ENCODE assay signal across 12 cellular contexts in the genomic region with DNA sequence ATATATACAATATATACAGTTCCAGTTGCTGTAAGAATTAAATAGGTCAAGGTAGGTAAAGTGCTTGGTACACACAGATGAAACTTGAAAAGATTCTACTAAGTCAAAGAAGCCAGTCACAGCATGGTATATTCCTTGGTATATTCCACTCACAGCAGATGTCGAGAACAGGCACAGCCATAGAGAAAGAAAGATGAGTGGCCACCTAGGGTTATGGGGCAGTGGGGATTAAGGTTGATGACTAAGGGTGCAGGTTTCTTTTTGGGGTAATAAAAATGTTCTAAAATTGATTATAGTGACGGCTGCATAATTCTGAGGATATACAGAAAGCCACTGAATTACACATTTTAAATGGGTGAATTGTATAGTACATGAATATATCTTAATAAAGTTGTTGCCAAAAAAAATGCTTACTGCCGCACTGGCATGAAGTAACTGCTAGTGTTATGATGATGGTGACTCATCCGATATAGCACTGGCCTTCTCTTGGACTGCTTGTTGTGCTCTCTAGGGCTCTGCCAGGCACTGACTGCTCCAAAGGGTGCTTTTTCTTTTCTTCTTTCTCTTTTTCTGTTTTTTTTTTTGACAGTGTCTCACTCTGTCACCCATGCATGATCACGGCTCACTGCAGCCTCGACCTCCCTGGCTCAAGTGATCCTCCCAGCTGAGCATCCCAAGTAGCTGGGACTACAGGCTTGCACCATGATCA. TPM values are rescaled to one million over a fixed set of nuclear protein-coding genes. Genes with fewer than 3 reads are reported as not detected.
A peak's percentile ranks its signal among the peaks of the same experiment; 100 is the strongest.
DNase-seq lines count a peak whose midpoint lies in the region; ATAC-seq and TF ChIP-seq lines count a peak whose summit lies in the region.
"Had no signal": no experiment of that assay in that cellular context is flagged by ENCODE, and none has a peak within 500 bp of the region (broad histone marks: within the 10 kb centered on the region; RNA-seq: fewer than 3 reads in every experiment).

No MANE protein-coding gene starts in this region.

- no peaks in the 10 kb centered on the region for H3K9me3 Mint-ChIP-seq in immature natural killer cell
- H3K9me3 Mint-ChIP-seq: activated naive CD4-positive, alpha-beta T cell treated with anti-CD3 and anti-CD28 coated beads, Interleukin-2, amount 10 ng/mL, durations not matched to agents 7 days and 5 days had no signal

- peaks cover 12 to 50% (median 14%) of the 10 kb centered on the region in 3 donors for H3K36me3 Mint-ChIP-seq in immature natural killer cell

- no peaks in the 10 kb centered on the region for H3K9me3 ChIP-seq in MG63

- peaks cover 0 to 1% (median 0%) of the 10 kb centered on the region in 3 donors for H3K27me3 Mint-ChIP-seq in immature natural killer cell (ENCODE audit: low read depth in 3 of 3)
- H3K27me3 Mint-ChIP-seq: activated naive CD4-positive, alpha-beta T cell treated with anti-CD3 and anti-CD28 coated beads, Interleukin-2, amount 10 ng/mL, durations not matched to agents 7 days and 5 days had no signal

- no peak overlapping the region for H3K27ac Mint-ChIP-seq in immature natural killer cell
- H3K27ac Mint-ChIP-seq: activated naive CD4-positive, alpha-beta T cell treated with anti-CD3 and anti-CD28 coated beads, Interleukin-2, amount 10 ng/mL, durations not matched to agents 7 days and 5 days had no signal

- ATAC-seq in HG03460 (IDR thresholded peaks at IDR 0.05; ENCODE audit: unreplicated experiment) = no peak
- ATAC-seq: GM12878 had no signal

- DNase-seq in AG09309 (ENCODE audit: low read depth) (peak; percentile 75), MG63 (peak; percentile 68), dorsolateral prefrontal cortex (peak in 1 of 10 donors; percentile 27), non-pigmented ciliary epithelial cell (ENCODE audit: low read depth) (peak; percentile 74), immature natural killer cell (no peak), Ammon's horn (ENCODE audit: low spot score) (no peak)
- no peak for DNase-seq in activated CD4-positive, CD25-positive, alpha-beta regulatory T cell (lab: John Stamatoyannopoulos, UW)
- DNase-seq: activated CD4-positive, alpha-beta T cell treated with anti-CD3 and anti-CD28 coated beads for 1 hour; activated naive CD4-positive, alpha-beta T cell treated with anti-CD3 and anti-CD28 coated beads, Interleukin-2, amount 10 ng/mL, durations not matched to agents 7 days and 5 days; effector CD8-positive, alpha-beta T cell had no signal

- H3K4me1 Mint-ChIP-seq in immature natural killer cell = no peaks in the 10 kb centered on the region
- H3K4me1 Mint-ChIP-seq: activated naive CD4-positive, alpha-beta T cell treated with anti-CD3 and anti-CD28 coated beads, Interleukin-2, amount 10 ng/mL, durations not matched to agents 7 days and 5 days had no signal

- H3K27ac ChIP-seq in dorsolateral prefrontal cortex = peak overlapping the region in 52 of 59 donors; percentile 1 to 88 (median 66)

- intact Hi-C loops in dorsolateral prefrontal cortex (cut with DNase I) = no loop called here

- H3K27me3 ChIP-seq in MG63 (no peaks in the 10 kb centered on the region), dorsolateral prefrontal cortex (no peaks in the 10 kb centered on the region)

- H3K4me3 Mint-ChIP-seq in immature natural killer cell = no peak overlapping the region
- H3K4me3 Mint-ChIP-seq: activated naive CD4-positive, alpha-beta T cell treated with anti-CD3 and anti-CD28 coated beads, Interleukin-2, amount 10 ng/mL, durations not matched to agents 7 days and 5 days had no signal

- H3K4me3 ChIP-seq in AG09309 (ENCODE audit: control insufficient read depth, low read depth, low read length) (no peak overlapping the region), MG63 (no peak overlapping the region), dorsolateral prefrontal cortex (no peak overlapping the region)
- H3K4me3 ChIP-seq: GM12878 had no signal

- H3K36me3 ChIP-seq in MG63 = peaks cover 49% of the 10 kb centered on the region

- TF ChIP-seq CTCF in AG09309 (IDR thresholded peaks at IDR 0.05; ENCODE audit: control insufficient read depth, insufficient read depth, low read depth, low read length, missing control alignments) = no peak
- no peak for TF ChIP-seq CTCF in dorsolateral prefrontal cortex (IDR thresholded peaks at IDR 0.05 in 54 of 56, conservative IDR thresholded peaks at IDR 0.05 in 2 of 56; ENCODE audit: low read depth in 1 of 56, partially characterized antibody in 56 of 56)

RNA-seq across cellular contexts. Expression of a gene that starts 23.5 kb away (rescaled TPM):
- 3.6 and 5.2 TPM in 2 replicates for total RNA-seq in MG63 (2014; rRNA removed; shearing (Covaris generic); ENCODE audit: low replicate concordance)
- 10 to 100 TPM in 95 of 120 experiments, 1 to 10 TPM in 25; 5.7 to 45.5 (median 12.8) TPM for total RNA-seq in dorsolateral prefrontal cortex
- polyA plus RNA-seq in immature natural killer cell = 1 to 10 TPM; 1.4 to 5.6 (median 1.8) TPM

RNA-seq across cellular contexts. Expression of a gene that starts 39.5 kb away (rescaled TPM):
- 0.03 and 0.81 TPM in 2 replicates for total RNA-seq in MG63 (2014; rRNA removed; shearing (Covaris generic); ENCODE audit: low replicate concordance)
- total RNA-seq in dorsolateral prefrontal cortex = 1 to 10 TPM; 1.7 to 9.8 (median 5.9) TPM
- polyA plus RNA-seq in immature natural killer cell = 1 to 10 TPM; 1.6 to 2.5 (median 2.1) TPM

Comparison
In these comparisons a context has a peak if more than half of its experiments do, and no peak if none do; other contexts are left out.
1. DNase-seq: peak in AG09309 (single experiment), MG63 (single experiment) and non-pigmented ciliary epithelial cell (single experiment); none in immature natural killer cell (0 of 3), Ammon's horn (single experiment) and activated CD4-positive, CD25-positive, alpha-beta regulatory T cell (0 of 4).